Comparison of ENCODE assay signal across 16 cellular contexts in genomic region chr9:99471033-99471432, GRCh38.
A peak's percentile ranks its signal among the peaks of the same experiment; 100 is the strongest.
DNase-seq lines count a peak whose midpoint lies in the region; ATAC-seq and TF ChIP-seq lines count a peak whose summit lies in the region.
"Had no signal": no experiment of that assay in that cellular context is flagged by ENCODE, and none has a peak within 500 bp of the region (broad histone marks: within the 10 kb centered on the region; RNA-seq: fewer than 3 reads in every experiment).

No MANE protein-coding gene starts in this region.

- peak; percentile 4 for DNase-seq in NCI-H2171 treated with DMSO at 0.1 percent for 48 hours (lab: John Stamatoyannopoulos, UW)
- DNase-seq in NCI-H2171 (lab: John Stamatoyannopoulos, UW) = no peak
- DNase-seq in SK-N-DZ (ENCODE audit: low spot score) = peak; percentile 22
- no peak for DNase-seq in neural crest cell (ENCODE audit: low read depth, low spot score)
- DNase-seq in stimulated activated naive B cell treated with anti-CD40 and anti-IgM and Interleukin-4, amounts not matched to agents 10 μg/mL and 1 μg/mL and 100 μg/mL, for 72 hours = no peak
- DNase-seq in iPS-NIHi7 (ENCODE audit: extremely low spot score) = no peak
- DNase-seq in stimulated activated naive CD4-positive, alpha-beta T cell treated with Interleukin-2 at 50 U/mL for 16 hours (lab: John Stamatoyannopoulos, UW) = no peak
- DNase-seq: Caco-2; CD4-positive, CD25-positive, alpha-beta regulatory T cell; CD8-positive, alpha-beta T cell; DMS153; DND-41; GM23248; H7; HCEC 1CT had no signal

- H3K27ac Mint-ChIP-seq in neural crest cell (ENCODE audit: unreplicated experiment) = peak overlapping the region; percentile 20
- H3K27ac Mint-ChIP-seq in stimulated activated naive B cell treated with anti-CD40 and anti-IgM and Interleukin-4, amounts not matched to agents 10 μg/mL and 1 μg/mL and 100 μg/mL, for 72 hours = peak overlapping the region; percentile 98
- H3K27ac Mint-ChIP-seq: B cell; CD4-positive, CD25-positive, alpha-beta regulatory T cell; CD8-positive, alpha-beta T cell had no signal

- no peaks in the 10 kb centered on the region for H3K36me3 Mint-ChIP-seq in neural crest cell (ENCODE audit: low read depth)
- H3K36me3 Mint-ChIP-seq in stimulated activated naive B cell treated with anti-CD40 and anti-IgM and Interleukin-4, amounts not matched to agents 10 μg/mL and 1 μg/mL and 100 μg/mL, for 72 hours = peaks cover 14 to 26% of the 10 kb centered on the region in 2 donors
- H3K36me3 Mint-ChIP-seq: CD4-positive, CD25-positive, alpha-beta regulatory T cell; CD8-positive, alpha-beta T cell had no signal

- peaks cover 2% of the 10 kb centered on the region for H3K27me3 Mint-ChIP-seq in neural crest cell (ENCODE audit: low read depth)
- H3K27me3 Mint-ChIP-seq in stimulated activated naive B cell treated with anti-CD40 and anti-IgM and Interleukin-4, amounts not matched to agents 10 μg/mL and 1 μg/mL and 100 μg/mL, for 72 hours = no peaks in the 10 kb centered on the region
- H3K27me3 Mint-ChIP-seq: B cell had no signal

- no peaks in the 10 kb centered on the region for H3K9me3 Mint-ChIP-seq in neural crest cell
- H3K9me3 Mint-ChIP-seq in stimulated activated naive B cell treated with anti-CD40 and anti-IgM and Interleukin-4, amounts not matched to agents 10 μg/mL and 1 μg/mL and 100 μg/mL, for 72 hours = peaks cover 0 to 4% of the 10 kb centered on the region in 2 donors
- H3K9me3 Mint-ChIP-seq: CD8-positive, alpha-beta T cell had no signal

- H3K4me1 Mint-ChIP-seq in neural crest cell = peaks cover 7% of the 10 kb centered on the region
- peaks cover 48 to 84% of the 10 kb centered on the region in 2 donors for H3K4me1 Mint-ChIP-seq in stimulated activated naive B cell treated with anti-CD40 and anti-IgM and Interleukin-4, amounts not matched to agents 10 μg/mL and 1 μg/mL and 100 μg/mL, for 72 hours
- H3K4me1 Mint-ChIP-seq: CD4-positive, CD25-positive, alpha-beta regulatory T cell had no signal

- TF ChIP-seq CTCF in neural crest cell (conservative IDR thresholded peaks at IDR 0.05) = no peak

- ATAC-seq in stimulated activated naive B cell treated with anti-CD40 and anti-IgM and Interleukin-4, amounts not matched to agents 10 μg/mL and 1 μg/mL and 100 μg/mL, for 72 hours (replicated peaks) = no peak
- ATAC-seq: CD8-positive, alpha-beta T cell had no signal

- H3K4me3 Mint-ChIP-seq in neural crest cell = no peak overlapping the region
- no peak overlapping the region for H3K4me3 Mint-ChIP-seq in stimulated activated naive B cell treated with anti-CD40 and anti-IgM and Interleukin-4, amounts not matched to agents 10 μg/mL and 1 μg/mL and 100 μg/mL, for 72 hours
- H3K4me3 Mint-ChIP-seq: B cell; CD4-positive, CD25-positive, alpha-beta regulatory T cell; CD8-positive, alpha-beta T cell had no signal

Comparison
In these comparisons a context has a peak if more than half of its experiments do, and no peak if none do; other contexts are left out.
1. DNase-seq: peak in NCI-H2171 treated with DMSO at 0.1 percent for 48 hours (single experiment) and SK-N-DZ (single experiment); none in NCI-H2171 (single experiment), neural crest cell (single experiment), stimulated activated naive B cell treated with anti-CD40 and anti-IgM and Interleukin-4, amounts not matched to agents 10 μg/mL and 1 μg/mL and 100 μg/mL, for 72 hours (single experiment), iPS-NIHi7 (single experiment) and stimulated activated naive CD4-positive, alpha-beta T cell treated with Interleukin-2 at 50 U/mL for 16 hours (single experiment).